In genomic region chr20:53829086-53829703, GRCh38 we compare ENCODE assay signal across 1 cellular context.
TF ChIP-seq lines count a peak whose summit lies in the region.

No MANE protein-coding gene starts in this region.

TF ChIP-seq in K562, 482 proteins besides CTCF, POLR2A, EP300 and RAD21 (continued from another document and continues in another):
- TF ChIP-seq ZNF280A (IDR thresholded peaks at IDR 0.05; ENCODE audit: low read depth, partially characterized antibody), result no peak
- TF ChIP-seq MCM5 (IDR thresholded peaks at IDR 0.05; ENCODE audit: low read depth), result no peak
- no peak for TF ChIP-seq ZNF79 (CRISPR knock-in tag; IDR thresholded peaks at IDR 0.05; ENCODE audit: low read depth)
- no peak for TF ChIP-seq PHB2 (IDR thresholded peaks at IDR 0.05; ENCODE audit: low read depth)
- no peak for TF ChIP-seq CGGBP1 (CRISPR knock-in tag; IDR thresholded peaks at IDR 0.05)
- no peak for TF ChIP-seq NFE2L1 (tag; IDR thresholded peaks at IDR 0.05; ENCODE audit: borderline replicate concordance, low read depth)
- TF ChIP-seq EWSR1 (IDR thresholded peaks at IDR 0.05; ENCODE audit: borderline replicate concordance, low read depth, partially characterized antibody), result peak; percentile 12
- TF ChIP-seq CEBPG (CRISPR knock-in tag; IDR thresholded peaks at IDR 0.05), result no peak
- TF ChIP-seq CEBPG (tag; conservative IDR thresholded peaks at IDR 0.05 in 1 of 2, IDR thresholded peaks at IDR 0.05 in 1 of 2), result no peak
- TF ChIP-seq BRD9 (IDR thresholded peaks at IDR 0.05; ENCODE audit: low read depth, partially characterized antibody), result peak; percentile 22
- TF ChIP-seq RB1 (IDR thresholded peaks at IDR 0.05; ENCODE audit: low read depth), result no peak
- no peak; the same call in 1 of the 2 replicates for TF ChIP-seq EP400 (IDR thresholded peaks at IDR 0.05)
- TF ChIP-seq MNT (conservative IDR thresholded peaks at IDR 0.05), result no peak
- TF ChIP-seq CEBPZ (IDR thresholded peaks at IDR 0.05; ENCODE audit: borderline replicate concordance, low read depth, low read length), result no peak
- no peak for TF ChIP-seq IRF1 (CRISPR knock-in tag; IDR thresholded peaks at IDR 0.05; ENCODE audit: borderline replicate concordance)
- no peak for TF ChIP-seq SREBF2 (CRISPR knock-in tag; IDR thresholded peaks at IDR 0.05)
- TF ChIP-seq RNF219 (CRISPR knock-in tag; IDR thresholded peaks at IDR 0.05), result no peak
- TF ChIP-seq SNRNP70 (optimal IDR thresholded peaks at IDR 0.05; ENCODE audit: low read depth, low read length), result no peak
- TF ChIP-seq ZC3H8 (IDR thresholded peaks at IDR 0.05), result no peak
- TF ChIP-seq TCF3 (CRISPR knock-in tag; IDR thresholded peaks at IDR 0.05), result no peak
- TF ChIP-seq ZBTB2 (IDR thresholded peaks at IDR 0.05), result no peak
- TF ChIP-seq SP1 (CRISPR knock-in tag; IDR thresholded peaks at IDR 0.05), result no peak
- peak; percentile 5 for TF ChIP-seq FOS (IDR thresholded peaks at IDR 0.05; ENCODE audit: extremely low read depth, insufficient read length)
- no peak for TF ChIP-seq SMARCA5 (IDR thresholded peaks at IDR 0.05)
- TF ChIP-seq MAX (CRISPR knock-in tag; IDR thresholded peaks at IDR 0.05), result no peak
- no peak for TF ChIP-seq SRSF1 (IDR thresholded peaks at IDR 0.05; ENCODE audit: low read depth, low read length)
- TF ChIP-seq FOXO4 (CRISPR knock-in tag; IDR thresholded peaks at IDR 0.05), result no peak
- TF ChIP-seq AFF1 (IDR thresholded peaks at IDR 0.05; ENCODE audit: low read depth in 1 of 2, partially characterized antibody in 2 of 2), result no peak
- no peak for TF ChIP-seq CCNT2 (IDR thresholded peaks at IDR 0.05; ENCODE audit: borderline replicate concordance, extremely low read depth, insufficient read length, low read depth, low read length)
- TF ChIP-seq KDM1A (IDR thresholded peaks at IDR 0.05), result no peak
- TF ChIP-seq CLOCK (CRISPR knock-in tag; IDR thresholded peaks at IDR 0.05; ENCODE audit: borderline replicate concordance), result no peak
